Comparison of ENCODE assay signal across 1 cellular context in genomic region chr17:63827801-63828221, GRCh38.
TF ChIP-seq lines count a peak whose summit lies in the region.

No MANE protein-coding gene starts in this region.

TF ChIP-seq in HepG2, 621 proteins besides CTCF, POLR2A, EP300 and RAD21 (continued from another document and continues in another):
- TF ChIP-seq DMTF1 (CRISPR knock-in tag; IDR thresholded peaks at IDR 0.05) (no peak), ZNF326 (CRISPR knock-in tag; IDR thresholded peaks at IDR 0.05; ENCODE audit: borderline replicate concordance) (no peak), PREB (CRISPR knock-in tag; IDR thresholded peaks at IDR 0.05) (no peak), SP1 (IDR thresholded peaks at IDR 0.05) (no peak), SP1 (CRISPR knock-in tag; IDR thresholded peaks at IDR 0.05) (no peak), ZBTB39 (CRISPR knock-in tag; IDR thresholded peaks at IDR 0.05) (peak; percentile 3; the same call in 1 of the 2 replicates), NFATC3 (CRISPR knock-in tag; IDR thresholded peaks at IDR 0.05) (no peak), SSRP1 (CRISPR knock-in tag; IDR thresholded peaks at IDR 0.05) (no peak), MATR3 (CRISPR knock-in tag; IDR thresholded peaks at IDR 0.05) (no peak), ZNF549 (CRISPR knock-in tag; IDR thresholded peaks at IDR 0.05) (no peak), ZNF280D (CRISPR knock-in tag; IDR thresholded peaks at IDR 0.05) (no peak), MED8 (CRISPR knock-in tag; IDR thresholded peaks at IDR 0.05; ENCODE audit: insufficient replicate concordance) (no peak), CBFB (CRISPR knock-in tag; IDR thresholded peaks at IDR 0.05) (no peak), ZNF510 (CRISPR knock-in tag; IDR thresholded peaks at IDR 0.05; ENCODE audit: low read depth) (0 out of 2 replicates have a peak, but pooled peaks have one; percentile 67), POGK (CRISPR knock-in tag; conservative IDR thresholded peaks at IDR 0.05) (no peak), PHF21A (CRISPR knock-in tag; IDR thresholded peaks at IDR 0.05) (0 out of 2 replicates have a peak, but pooled peaks have one; percentile 10), ZNF30 (CRISPR knock-in tag; IDR thresholded peaks at IDR 0.05) (no peak), ZSCAN9 (CRISPR knock-in tag; IDR thresholded peaks at IDR 0.05; ENCODE audit: borderline replicate concordance) (no peak), ZNF780A (CRISPR knock-in tag; IDR thresholded peaks at IDR 0.05) (no peak), JARID2 (CRISPR knock-in tag; IDR thresholded peaks at IDR 0.05; ENCODE audit: insufficient replicate concordance) (no peak), HMG20A (CRISPR knock-in tag; IDR thresholded peaks at IDR 0.05; ENCODE audit: borderline replicate concordance) (no peak), SALL2 (CRISPR knock-in tag; IDR thresholded peaks at IDR 0.05) (peak; percentile 9; the same call in 1 of the 2 replicates), ZNF850 (CRISPR knock-in tag; conservative IDR thresholded peaks at IDR 0.05) (no peak), ZNF232 (CRISPR knock-in tag; IDR thresholded peaks at IDR 0.05; ENCODE audit: borderline replicate concordance) (peak; percentile 12; the same call in 1 of the 2 replicates), PPARG (CRISPR knock-in tag; conservative IDR thresholded peaks at IDR 0.05) (0 out of 2 replicates have a peak, but pooled peaks have one; percentile 4), MEIS2 (CRISPR knock-in tag; IDR thresholded peaks at IDR 0.05) (peak; percentile 6; the same call in 1 of the 2 replicates), LCORL (IDR thresholded peaks at IDR 0.05) (no peak), LCORL (CRISPR knock-in tag; IDR thresholded peaks at IDR 0.05) (no peak), MYPOP (CRISPR knock-in tag; IDR thresholded peaks at IDR 0.05) (0 out of 2 replicates have a peak, but pooled peaks have one; percentile 55), ZNF564 (CRISPR knock-in tag; IDR thresholded peaks at IDR 0.05) (no peak; the same call in 1 of the 2 replicates), RARG (CRISPR knock-in tag; IDR thresholded peaks at IDR 0.05; ENCODE audit: low read depth) (0 out of 2 replicates have a peak, but pooled peaks have one; percentile 18), CC2D1A (CRISPR knock-in tag; IDR thresholded peaks at IDR 0.05) (no peak), PAX8 (CRISPR knock-in tag; IDR thresholded peaks at IDR 0.05; ENCODE audit: borderline replicate concordance) (peak; percentile 26; the same call in 1 of the 2 replicates), TEAD3 (CRISPR knock-in tag; optimal IDR thresholded peaks at IDR 0.05; ENCODE audit: borderline replicate concordance) (no peak), POLR2G (IDR thresholded peaks at IDR 0.05; ENCODE audit: low read depth, low read length) (no peak), ZFP82 (CRISPR knock-in tag; IDR thresholded peaks at IDR 0.05; ENCODE audit: borderline replicate concordance) (no peak), ZNF224 (CRISPR knock-in tag; IDR thresholded peaks at IDR 0.05) (no peak)
- TF ChIP-seq, protein P1, sequence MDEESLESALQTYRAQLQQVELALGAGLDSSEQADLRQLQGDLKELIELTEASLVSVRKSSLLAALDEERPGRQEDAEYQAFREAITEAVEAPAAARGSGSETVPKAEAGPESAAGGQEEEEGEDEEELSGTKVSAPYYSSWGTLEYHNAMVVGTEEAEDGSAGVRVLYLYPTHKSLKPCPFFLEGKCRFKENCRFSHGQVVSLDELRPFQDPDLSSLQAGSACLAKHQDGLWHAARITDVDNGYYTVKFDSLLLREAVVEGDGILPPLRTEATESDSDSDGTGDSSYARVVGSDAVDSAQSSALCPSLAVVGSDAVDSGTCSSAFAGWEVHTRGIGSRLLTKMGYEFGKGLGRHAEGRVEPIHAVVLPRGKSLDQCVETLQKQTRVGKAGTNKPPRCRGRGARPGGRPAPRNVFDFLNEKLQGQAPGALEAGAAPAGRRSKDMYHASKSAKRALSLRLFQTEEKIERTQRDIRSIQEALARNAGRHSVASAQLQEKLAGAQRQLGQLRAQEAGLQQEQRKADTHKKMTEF (CRISPR knock-in tag; IDR thresholded peaks at IDR 0.05): no peak
- TF ChIP-seq, protein P2, sequence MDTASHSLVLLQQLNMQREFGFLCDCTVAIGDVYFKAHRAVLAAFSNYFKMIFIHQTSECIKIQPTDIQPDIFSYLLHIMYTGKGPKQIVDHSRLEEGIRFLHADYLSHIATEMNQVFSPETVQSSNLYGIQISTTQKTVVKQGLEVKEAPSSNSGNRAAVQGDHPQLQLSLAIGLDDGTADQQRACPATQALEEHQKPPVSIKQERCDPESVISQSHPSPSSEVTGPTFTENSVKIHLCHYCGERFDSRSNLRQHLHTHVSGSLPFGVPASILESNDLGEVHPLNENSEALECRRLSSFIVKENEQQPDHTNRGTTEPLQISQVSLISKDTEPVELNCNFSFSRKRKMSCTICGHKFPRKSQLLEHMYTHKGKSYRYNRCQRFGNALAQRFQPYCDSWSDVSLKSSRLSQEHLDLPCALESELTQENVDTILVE (CRISPR knock-in tag; IDR thresholded peaks at IDR 0.05): no peak
- TF ChIP-seq, protein P3, sequence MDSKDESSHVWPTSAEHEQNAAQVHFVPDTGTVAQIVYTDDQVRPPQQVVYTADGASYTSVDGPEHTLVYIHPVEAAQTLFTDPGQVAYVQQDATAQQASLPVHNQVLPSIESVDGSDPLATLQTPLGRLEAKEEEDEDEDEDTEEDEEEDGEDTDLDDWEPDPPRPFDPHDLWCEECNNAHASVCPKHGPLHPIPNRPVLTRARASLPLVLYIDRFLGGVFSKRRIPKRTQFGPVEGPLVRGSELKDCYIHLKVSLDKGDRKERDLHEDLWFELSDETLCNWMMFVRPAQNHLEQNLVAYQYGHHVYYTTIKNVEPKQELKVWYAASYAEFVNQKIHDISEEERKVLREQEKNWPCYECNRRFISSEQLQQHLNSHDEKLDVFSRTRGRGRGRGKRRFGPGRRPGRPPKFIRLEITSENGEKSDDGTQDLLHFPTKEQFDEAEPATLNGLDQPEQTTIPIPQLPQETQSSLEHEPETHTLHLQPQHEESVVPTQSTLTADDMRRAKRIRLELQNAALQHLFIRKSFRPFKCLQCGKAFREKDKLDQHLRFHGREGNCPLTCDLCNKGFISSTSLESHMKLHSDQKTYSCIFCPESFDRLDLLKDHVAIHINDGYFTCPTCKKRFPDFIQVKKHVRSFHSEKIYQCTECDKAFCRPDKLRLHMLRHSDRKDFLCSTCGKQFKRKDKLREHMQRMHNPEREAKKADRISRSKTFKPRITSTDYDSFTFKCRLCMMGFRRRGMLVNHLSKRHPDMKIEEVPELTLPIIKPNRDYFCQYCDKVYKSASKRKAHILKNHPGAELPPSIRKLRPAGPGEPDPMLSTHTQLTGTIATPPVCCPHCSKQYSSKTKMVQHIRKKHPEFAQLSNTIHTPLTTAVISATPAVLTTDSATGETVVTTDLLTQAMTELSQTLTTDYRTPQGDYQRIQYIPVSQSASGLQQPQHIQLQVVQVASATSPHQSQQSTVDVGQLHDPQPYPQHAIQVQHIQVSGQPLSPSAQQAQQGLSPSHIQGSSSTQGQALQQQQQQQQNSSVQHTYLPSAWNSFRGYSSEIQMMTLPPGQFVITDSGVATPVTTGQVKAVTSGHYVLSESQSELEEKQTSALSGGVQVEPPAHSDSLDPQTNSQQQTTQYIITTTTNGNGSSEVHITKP (CRISPR knock-in tag; IDR thresholded peaks at IDR 0.05; ENCODE audit: low read depth): no peak
- TF ChIP-seq, protein P4, sequence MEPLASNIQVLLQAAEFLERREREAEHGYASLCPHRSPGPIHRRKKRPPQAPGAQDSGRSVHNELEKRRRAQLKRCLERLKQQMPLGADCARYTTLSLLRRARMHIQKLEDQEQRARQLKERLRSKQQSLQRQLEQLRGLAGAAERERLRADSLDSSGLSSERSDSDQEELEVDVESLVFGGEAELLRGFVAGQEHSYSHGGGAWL (CRISPR knock-in tag; IDR thresholded peaks at IDR 0.05): 0 out of 2 replicates have a peak, but pooled peaks have one; percentile 2
